In the genomic region with DNA sequence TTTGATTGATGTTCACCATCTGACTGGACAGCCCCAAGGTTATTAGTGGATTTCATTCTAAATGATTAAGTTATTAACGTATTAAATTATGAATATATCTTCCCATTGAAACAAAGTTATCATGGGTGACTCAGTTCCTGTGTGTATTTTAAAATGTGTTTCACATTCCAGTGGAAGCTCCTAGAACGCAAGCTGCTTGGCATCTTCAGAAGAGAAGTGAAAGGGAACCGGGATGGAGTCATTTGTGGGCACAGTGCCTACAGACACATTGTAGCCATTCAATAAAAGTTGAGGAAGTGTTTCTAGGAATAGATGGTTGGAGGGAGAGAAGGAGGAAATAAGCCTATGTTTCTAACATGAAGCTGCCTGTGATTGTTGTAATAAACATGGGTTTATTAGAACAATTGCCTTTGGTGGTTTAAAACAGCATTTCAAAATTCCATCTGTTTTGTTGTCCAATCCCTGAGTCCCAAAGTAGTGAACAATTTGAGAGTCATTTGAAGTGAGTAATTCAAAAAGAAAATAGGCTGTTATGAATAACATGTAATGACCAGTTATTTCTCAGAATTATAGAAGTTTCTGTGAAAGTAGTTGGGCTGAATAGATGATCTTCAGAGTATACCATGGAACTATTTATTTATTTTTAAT, we compare ENCODE assay signal across 1 cellular context.
TF ChIP-seq lines count a peak whose summit lies in the region.

No MANE protein-coding gene starts in this region.

TF ChIP-seq in SK-N-SH, 30 proteins besides CTCF, POLR2A, EP300 and RAD21 (continued from another document):
- TF ChIP-seq REST (IDR thresholded peaks at IDR 0.05; ENCODE audit: low read depth, low read length) = peak; percentile 53; the same call in 1 of the 2 replicates
- peak; percentile 96 for TF ChIP-seq NFIC (IDR thresholded peaks at IDR 0.05; ENCODE audit: borderline replicate concordance)
- TF ChIP-seq TAF1 (IDR thresholded peaks at IDR 0.05; ENCODE audit: borderline replicate concordance, low read depth, low read length) = no peak
- TF ChIP-seq GATA2 (CRISPR knock-in tag; IDR thresholded peaks at IDR 0.05) = no peak
- peak; percentile 64 for TF ChIP-seq PBX3 (IDR thresholded peaks at IDR 0.05)
- TF ChIP-seq SMC3 (IDR thresholded peaks at IDR 0.05; ENCODE audit: low read depth, low read length) = no peak
- peak; percentile 88 for TF ChIP-seq JUND (IDR thresholded peaks at IDR 0.05)
- TF ChIP-seq, protein P1, sequence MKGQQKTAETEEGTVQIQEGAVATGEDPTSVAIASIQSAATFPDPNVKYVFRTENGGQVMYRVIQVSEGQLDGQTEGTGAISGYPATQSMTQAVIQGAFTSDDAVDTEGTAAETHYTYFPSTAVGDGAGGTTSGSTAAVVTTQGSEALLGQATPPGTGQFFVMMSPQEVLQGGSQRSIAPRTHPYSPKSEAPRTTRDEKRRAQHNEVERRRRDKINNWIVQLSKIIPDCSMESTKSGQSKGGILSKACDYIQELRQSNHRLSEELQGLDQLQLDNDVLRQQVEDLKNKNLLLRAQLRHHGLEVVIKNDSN (IDR thresholded peaks at IDR 0.05; ENCODE audit: borderline replicate concordance, low read depth) = no peak
- no peak for TF ChIP-seq YY1 (IDR thresholded peaks at IDR 0.05; ENCODE audit: low read depth)
- 0 out of 2 replicates have a peak, but pooled peaks have one; percentile 39 for TF ChIP-seq FOXM1 (IDR thresholded peaks at IDR 0.05; ENCODE audit: low read depth)
- TF ChIP-seq EZH2phosphoT487 (IDR thresholded peaks at IDR 0.05; ENCODE audit: borderline replicate concordance, low read depth) = no peak
- TF ChIP-seq RFX5 (IDR thresholded peaks at IDR 0.05; ENCODE audit: low read length) = no peak
- no peak for TF ChIP-seq GABPA (IDR thresholded peaks at IDR 0.05; ENCODE audit: low read depth)
- TF ChIP-seq RXRA (IDR thresholded peaks at IDR 0.05; ENCODE audit: borderline replicate concordance, low read depth) = peak; percentile 61; the same call in 1 of the 2 replicates
- peak; percentile 72; the same call in 1 of the 2 replicates for TF ChIP-seq MEF2A (IDR thresholded peaks at IDR 0.05; ENCODE audit: borderline replicate concordance, low read depth)
- 0 out of 2 replicates have a peak, but pooled peaks have one; percentile 24 for TF ChIP-seq SIN3A (IDR thresholded peaks at IDR 0.05; ENCODE audit: borderline replicate concordance, low read depth, low read length)
